15 cellular contexts compared by ENCODE assay signal in genomic region chr21:42672699-42673458, GRCh38. TPM values are rescaled to one million over a fixed set of nuclear protein-coding genes. Genes with fewer than 3 reads are reported as not detected.
A peak's percentile ranks its signal among the peaks of the same experiment; 100 is the strongest.
DNase-seq lines count a peak whose midpoint lies in the region; ATAC-seq and TF ChIP-seq lines count a peak whose summit lies in the region.
"Had no signal": no experiment of that assay in that cellular context is flagged by ENCODE, and none has a peak within 500 bp of the region (broad histone marks: within the 10 kb centered on the region; RNA-seq: fewer than 3 reads in every experiment).

No MANE protein-coding gene starts in this region.

- no peak overlapping the region for H2AFZ ChIP-seq in GM23338

- peak overlapping the region; percentile 76; the same call in 1 of the 2 replicates for H3K27ac ChIP-seq in GM23338 (ENCODE audit: low read depth)
- H3K27ac ChIP-seq: epithelial cell of prostate, spleen had no signal

- no peak for ATAC-seq in GM23338

- H3K9me2 ChIP-seq in GM23338 (ENCODE audit: insufficient read depth): no peaks in the 10 kb centered on the region

- peaks cover 40% of the 10 kb centered on the region for H4K20me1 ChIP-seq in GM23338 (replicated peaks; ENCODE audit: insufficient read depth)

- H3K36me3 Mint-ChIP-seq in GM23338 (ENCODE audit: low read depth) (peaks cover 6% of the 10 kb centered on the region; the same call in 2 of the 3 replicates), nephron progenitor cell (ENCODE audit: low read depth) (peaks cover 21% of the 10 kb centered on the region)
- H3K36me3 Mint-ChIP-seq: activated naive CD4-positive, alpha-beta T cell treated with anti-CD3 and anti-CD28 coated beads, Interleukin-2, amount 10 ng/mL, durations not matched to agents 7 days and 5 days; stimulated activated effector memory CD8-positive, alpha-beta T cell treated with anti-CD3 and anti-CD28 coated beads, Interleukin-12 subunit alpha, Interleukin-12 subunit beta, amount 100 ng/mL, for 72 hours had no signal

- peak overlapping the region; percentile 50 for H3K9ac ChIP-seq in NT2/D1 (ENCODE audit: insufficient read length, low read depth)

- H3K4me3 ChIP-seq in GM23338: no peak overlapping the region
- H3K4me3 ChIP-seq in NT2/D1 (ENCODE audit: insufficient read length, low read depth): no peak overlapping the region
- H3K4me3 ChIP-seq in epithelial cell of esophagus (ENCODE audit: low read length): no peak overlapping the region
- H3K4me3 ChIP-seq: spleen had no signal

- H3K27me3 ChIP-seq in GM23338 (ENCODE audit: insufficient read depth): no peaks in the 10 kb centered on the region
- no peaks in the 10 kb centered on the region for H3K27me3 ChIP-seq in NT2/D1 (ENCODE audit: insufficient read depth, insufficient read length)

- H3F3A ChIP-seq in GM23338 (replicated peaks; ENCODE audit: low read depth): peaks cover 17% of the 10 kb centered on the region; the same call in 1 of the 2 replicates

- H3K27me3 Mint-ChIP-seq in GM23338 (ENCODE audit: insufficient read depth, low read depth, poor library complexity): no peaks in the 10 kb centered on the region
- H3K27me3 Mint-ChIP-seq in nephron progenitor cell (ENCODE audit: low read depth, poor library complexity): no peaks in the 10 kb centered on the region

- peaks cover 43% of the 10 kb centered on the region for H3K79me2 ChIP-seq in GM23338 (replicated peaks; ENCODE audit: insufficient read depth)

- H3K27ac Mint-ChIP-seq in GM23338 (no peak overlapping the region), nephron progenitor cell (peak overlapping the region; percentile 70)
- H3K27ac Mint-ChIP-seq: activated naive CD4-positive, alpha-beta T cell treated with anti-CD3 and anti-CD28 coated beads, Interleukin-2, amount 10 ng/mL, durations not matched to agents 7 days and 5 days; stimulated activated effector memory CD8-positive, alpha-beta T cell treated with anti-CD3 and anti-CD28 coated beads, Interleukin-12 subunit alpha, Interleukin-12 subunit beta, amount 100 ng/mL, for 72 hours had no signal

- no peak overlapping the region for H3K4me3 Mint-ChIP-seq in GM23338
- no peak overlapping the region for H3K4me3 Mint-ChIP-seq in nephron progenitor cell
- H3K4me3 Mint-ChIP-seq: activated naive CD4-positive, alpha-beta T cell treated with anti-CD3 and anti-CD28 coated beads, Interleukin-2, amount 10 ng/mL, durations not matched to agents 7 days and 5 days; stimulated activated effector memory CD8-positive, alpha-beta T cell treated with anti-CD3 and anti-CD28 coated beads, Interleukin-12 subunit alpha, Interleukin-12 subunit beta, amount 100 ng/mL, for 72 hours had no signal

- no peaks in the 10 kb centered on the region for H3K9me3 ChIP-seq in NT2/D1 (ENCODE audit: insufficient read depth, low read length)
- H3K9me3 ChIP-seq: spleen had no signal

- no peak overlapping the region for H3K4me2 ChIP-seq in GM23338

- H3K4me1 Mint-ChIP-seq in GM23338 (peaks cover 63% of the 10 kb centered on the region), nephron progenitor cell (peaks cover 19% of the 10 kb centered on the region)

- H3K4me1 ChIP-seq in GM23338 (ENCODE audit: insufficient read depth) (peaks cover 21% of the 10 kb centered on the region), NT2/D1 (ENCODE audit: insufficient read depth, insufficient read length) (peaks cover 38% of the 10 kb centered on the region)

- H3K9me3 Mint-ChIP-seq in GM23338 (no peaks in the 10 kb centered on the region), nephron progenitor cell (no peaks in the 10 kb centered on the region)
- H3K9me3 Mint-ChIP-seq: activated naive CD4-positive, alpha-beta T cell treated with anti-CD3 and anti-CD28 coated beads, Interleukin-2, amount 10 ng/mL, durations not matched to agents 7 days and 5 days; stimulated activated effector memory CD8-positive, alpha-beta T cell treated with anti-CD3 and anti-CD28 coated beads, Interleukin-12 subunit alpha, Interleukin-12 subunit beta, amount 100 ng/mL, for 72 hours had no signal

- H3K36me3 ChIP-seq in GM23338 (ENCODE audit: insufficient read depth): no peaks in the 10 kb centered on the region
- peaks cover 18% of the 10 kb centered on the region for H3K36me3 ChIP-seq in NT2/D1 (ENCODE audit: insufficient read depth, insufficient read length, low read length)
- H3K36me3 ChIP-seq: spleen had no signal

- TF ChIP-seq CTCF in GM23338 (conservative IDR thresholded peaks at IDR 0.05; ENCODE audit: low read depth in 2 of 2) (no peak), epithelial cell of esophagus (IDR thresholded peaks at IDR 0.05; ENCODE audit: insufficient read depth, low read depth, low read length, missing control alignments) (no peak), nephron progenitor cell (IDR thresholded peaks at IDR 0.05) (no peak)

- DNase-seq in GM23338 (ENCODE audit: low spot score): no peak
- DNase-seq in NT2/D1 (ENCODE audit: low read depth, low spot score): no peak
- peak; percentile 86 for DNase-seq in epithelial cell of esophagus (ENCODE audit: low read depth)
- no peak for DNase-seq in nephron progenitor cell
- no peak for DNase-seq in hypothalamus (lab: John Stamatoyannopoulos, UW)
- DNase-seq in NCI-H524 treated with DMSO at 0.1 percent for 48 hours (lab: John Stamatoyannopoulos, UW): no peak
- no peak for DNase-seq in NCI-H526 treated with DMSO at 0.1 percent for 48 hours (lab: John Stamatoyannopoulos, UW)
- no peak for DNase-seq in SIG-M5 treated with dmso at 0.1 percent for 504 hours (lab: John Stamatoyannopoulos, UW; ENCODE audit: unreplicated experiment)
- DNase-seq: activated CD4-positive, alpha-beta T cell treated with anti-CD3 and anti-CD28 coated beads, Interleukin-2, amount 50 U/mL, for 1 hour; activated naive CD4-positive, alpha-beta T cell treated with anti-CD3 and anti-CD28 coated beads, Interleukin-2, amount 10 ng/mL, durations not matched to agents 7 days and 5 days; NCI-H1417 treated with DMSO at 0.1 percent for 48 hours; RPMI8226; spleen had no signal

TF ChIP-seq in GM23338, 12 proteins besides CTCF, POLR2A, EP300 and RAD21:
- TF ChIP-seq JUNB (IDR thresholded peaks at IDR 0.05; ENCODE audit: unreplicated experiment) (no peak), ETS1 (IDR thresholded peaks at IDR 0.05) (no peak), STAT1 (IDR thresholded peaks at IDR 0.05; ENCODE audit: unreplicated experiment) (no peak)

RNA-seq across cellular contexts. Expression of gene PDE9A, which starts 19.5 kb away (rescaled TPM):
- total RNA-seq in GM23338 (2014; rRNA removed; shearing (Covaris generic)): 26.5 and 33.3 TPM in 2 replicates
- 27.2 and 31.1 TPM in 2 replicates for polyA plus RNA-seq in GM23338 (2016; fragmentation: Nextera tagmentation; extraction: Ambion mirVana)
